In the genomic region with DNA sequence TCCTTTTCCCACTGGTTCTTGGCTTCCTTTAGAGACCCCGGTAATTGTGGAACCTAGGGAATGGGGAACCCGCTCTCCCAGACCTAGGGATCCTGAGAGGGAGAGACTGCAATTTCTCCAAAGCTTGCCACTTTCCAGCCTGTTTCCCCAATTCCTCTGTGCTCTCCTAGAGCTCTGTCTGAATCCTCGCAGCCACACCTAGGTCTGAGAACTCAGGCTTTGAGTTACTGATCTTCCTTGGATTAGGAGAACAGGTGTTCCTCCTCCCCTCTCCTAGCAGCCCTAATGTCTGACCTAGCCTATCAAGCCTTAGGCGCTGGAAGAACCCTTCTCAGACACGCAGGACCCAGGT, we compare ENCODE assay signal across 7 cellular contexts. TPM values are rescaled to one million over a fixed set of nuclear protein-coding genes. Genes with fewer than 3 reads are reported as not detected.
DNase-seq lines count a peak whose midpoint lies in the region; ATAC-seq and TF ChIP-seq lines count a peak whose summit lies in the region.

No MANE protein-coding gene starts in this region.

- no peaks in the 10 kb centered on the region for H3K9me3 ChIP-seq in OCI-LY1 (ENCODE audit: low read length)
- no peaks in the 10 kb centered on the region for H3K9me3 ChIP-seq in endodermal cell (ENCODE audit: control insufficient read depth, low read length)

- peaks cover 7% of the 10 kb centered on the region for H3F3A ChIP-seq in GM23338 (replicated peaks; ENCODE audit: low read depth)
- H3F3A ChIP-seq in OCI-LY1 (ENCODE audit: insufficient read depth, low read length) = no peaks in the 10 kb centered on the region

- 46% methylated on average over 5 of the region's 5 CpGs; no CpG with 5 or more reads in 1 of the 2 experiments for WGBS in endodermal cell (ENCODE audit: insufficient coverage in 1 of 2, insufficient read length in 1 of 2), 2 experiments

- DNase-seq in GM23338 (ENCODE audit: low spot score) = no peak
- DNase-seq in endodermal cell = no peak
- no peak for DNase-seq in COLO668 (lab: John Stamatoyannopoulos, UW; ENCODE audit: unreplicated experiment)
- no peak for DNase-seq in H4 (ENCODE audit: low spot score)

- H3K9ac ChIP-seq in OCI-LY1 (ENCODE audit: low read length) (no peak overlapping the region), endodermal cell (ENCODE audit: extremely low read depth, low read length, poor library complexity, severe bottlenecking) (no peak overlapping the region), rectal smooth muscle tissue (ENCODE audit: low read length) (no peak overlapping the region)

- H4K20me1 ChIP-seq in GM23338 (replicated peaks; ENCODE audit: insufficient read depth) (0 out of 2 replicates have a peak, but pooled peaks cover 8% of the 10 kb centered on the region), OCI-LY1 (ENCODE audit: insufficient read depth, low read length) (no peaks in the 10 kb centered on the region)

- H3K36me3 ChIP-seq in GM23338 (ENCODE audit: insufficient read depth) (peaks cover 3% of the 10 kb centered on the region; the same call in 1 of the 2 replicates), OCI-LY1 (ENCODE audit: insufficient read depth, low read length) (no peaks in the 10 kb centered on the region), endodermal cell (ENCODE audit: control insufficient read depth, insufficient read depth, low read length) (no peaks in the 10 kb centered on the region), rectal smooth muscle tissue (ENCODE audit: control insufficient read depth, insufficient read depth, low read length) (no peaks in the 10 kb centered on the region)

- H3K27ac Mint-ChIP-seq in GM23338 (no peak overlapping the region), endodermal cell (no peak overlapping the region)

- H3K4me2 ChIP-seq in GM23338 (peak overlapping the region; percentile 86), OCI-LY1 (ENCODE audit: low read length) (peak overlapping the region; percentile 59; the same call in 1 of the 2 replicates)

- H3K27me3 Mint-ChIP-seq in GM23338 (ENCODE audit: insufficient read depth, low read depth, poor library complexity) (peaks cover 92% of the 10 kb centered on the region), endodermal cell (ENCODE audit: insufficient read depth) (peaks cover 100% of the 10 kb centered on the region)

- peaks cover 7% of the 10 kb centered on the region; the same call in 2 of the 3 replicates for H3K36me3 Mint-ChIP-seq in GM23338 (ENCODE audit: low read depth)
- H3K36me3 Mint-ChIP-seq in endodermal cell (ENCODE audit: low read depth) = peaks cover under 1% of the 10 kb centered on the region

- no peaks in the 10 kb centered on the region for H3K79me2 ChIP-seq in GM23338 (replicated peaks; ENCODE audit: insufficient read depth)
- H3K79me2 ChIP-seq in OCI-LY1 (ENCODE audit: insufficient read depth, low read length) = no peaks in the 10 kb centered on the region

- H3K4me1 Mint-ChIP-seq in GM23338 (peaks cover 42% of the 10 kb centered on the region), endodermal cell (peaks cover 40% of the 10 kb centered on the region)

- ATAC-seq in GM23338 = peak; percentile 0; the same call in 2 of the 3 replicates
- no peak for ATAC-seq in GM19023 (IDR thresholded peaks at IDR 0.05; ENCODE audit: unreplicated experiment)

- H3K4me1 ChIP-seq in GM23338 (ENCODE audit: insufficient read depth) (peaks cover 40% of the 10 kb centered on the region), OCI-LY1 (ENCODE audit: insufficient read depth, low read length, severe bottlenecking) (peaks cover 14% of the 10 kb centered on the region), endodermal cell (ENCODE audit: control insufficient read depth, insufficient read depth, low read length) (peaks cover 28% of the 10 kb centered on the region), rectal smooth muscle tissue (ENCODE audit: control insufficient read depth, insufficient read depth, low read length) (peaks cover 4% of the 10 kb centered on the region)

- H3K9me3 Mint-ChIP-seq in GM23338 = no peaks in the 10 kb centered on the region; the same call in 2 of the 3 replicates
- H3K9me3 Mint-ChIP-seq in endodermal cell = no peaks in the 10 kb centered on the region

- no peak overlapping the region; the same call in 1 of the 2 replicates for H2AFZ ChIP-seq in GM23338
- no peak overlapping the region for H2AFZ ChIP-seq in OCI-LY1 (ENCODE audit: low read length)

- H3K27ac ChIP-seq in GM23338 (ENCODE audit: low read depth) = no peak overlapping the region
- no peak overlapping the region for H3K27ac ChIP-seq in OCI-LY1 (ENCODE audit: low read depth, low read length, poor library complexity, severe bottlenecking)
- no peak overlapping the region for H3K27ac ChIP-seq in endodermal cell (ENCODE audit: low read depth, low read length)
- H3K27ac ChIP-seq in rectal smooth muscle tissue (ENCODE audit: low read depth, low read length) = no peak overlapping the region

- peak overlapping the region; percentile 74 for H3K4me3 Mint-ChIP-seq in GM23338
- peak overlapping the region; percentile 49 for H3K4me3 Mint-ChIP-seq in endodermal cell

- H3K9me2 ChIP-seq in GM23338 (ENCODE audit: insufficient read depth) (no peaks in the 10 kb centered on the region), OCI-LY1 (ENCODE audit: low read depth, low read length) (no peaks in the 10 kb centered on the region)

- TF ChIP-seq CTCF in GM23338 (conservative IDR thresholded peaks at IDR 0.05; ENCODE audit: low read depth in 2 of 2) (no peak), OCI-LY1 (IDR thresholded peaks at IDR 0.05; ENCODE audit: low read length) (no peak), endodermal cell (conservative IDR thresholded peaks at IDR 0.05) (peak; percentile 46)

- H3K4me3 ChIP-seq in GM23338 (peak overlapping the region; percentile 86), OCI-LY1 (ENCODE audit: low read depth, low read length, poor library complexity, severe bottlenecking) (no peak overlapping the region), endodermal cell (ENCODE audit: low read length) (no peak overlapping the region), rectal smooth muscle tissue (ENCODE audit: low read length) (peak overlapping the region; percentile 72)

- H3K27me3 ChIP-seq in GM23338 (ENCODE audit: insufficient read depth) = peaks cover 91% of the 10 kb centered on the region
- H3K27me3 ChIP-seq in OCI-LY1 (ENCODE audit: insufficient read depth, low read length) = no peaks in the 10 kb centered on the region
- H3K27me3 ChIP-seq in endodermal cell (ENCODE audit: control insufficient read depth, insufficient read depth, low read length, poor library complexity, severe bottlenecking) = peaks cover 97% of the 10 kb centered on the region
- H3K27me3 ChIP-seq in rectal smooth muscle tissue (ENCODE audit: control insufficient read depth, insufficient read depth, low read length) = peaks cover 5% of the 10 kb centered on the region

TF ChIP-seq in GM23338, 12 proteins besides CTCF, POLR2A, EP300 and RAD21:
- no peak for TF ChIP-seq POLR2AphosphoS5 (IDR thresholded peaks at IDR 0.05; ENCODE audit: low read depth)
- TF ChIP-seq JUNB (IDR thresholded peaks at IDR 0.05; ENCODE audit: unreplicated experiment) = no peak
- TF ChIP-seq NANOG (IDR thresholded peaks at IDR 0.05; ENCODE audit: borderline replicate concordance) = no peak
- TF ChIP-seq, protein P1, sequence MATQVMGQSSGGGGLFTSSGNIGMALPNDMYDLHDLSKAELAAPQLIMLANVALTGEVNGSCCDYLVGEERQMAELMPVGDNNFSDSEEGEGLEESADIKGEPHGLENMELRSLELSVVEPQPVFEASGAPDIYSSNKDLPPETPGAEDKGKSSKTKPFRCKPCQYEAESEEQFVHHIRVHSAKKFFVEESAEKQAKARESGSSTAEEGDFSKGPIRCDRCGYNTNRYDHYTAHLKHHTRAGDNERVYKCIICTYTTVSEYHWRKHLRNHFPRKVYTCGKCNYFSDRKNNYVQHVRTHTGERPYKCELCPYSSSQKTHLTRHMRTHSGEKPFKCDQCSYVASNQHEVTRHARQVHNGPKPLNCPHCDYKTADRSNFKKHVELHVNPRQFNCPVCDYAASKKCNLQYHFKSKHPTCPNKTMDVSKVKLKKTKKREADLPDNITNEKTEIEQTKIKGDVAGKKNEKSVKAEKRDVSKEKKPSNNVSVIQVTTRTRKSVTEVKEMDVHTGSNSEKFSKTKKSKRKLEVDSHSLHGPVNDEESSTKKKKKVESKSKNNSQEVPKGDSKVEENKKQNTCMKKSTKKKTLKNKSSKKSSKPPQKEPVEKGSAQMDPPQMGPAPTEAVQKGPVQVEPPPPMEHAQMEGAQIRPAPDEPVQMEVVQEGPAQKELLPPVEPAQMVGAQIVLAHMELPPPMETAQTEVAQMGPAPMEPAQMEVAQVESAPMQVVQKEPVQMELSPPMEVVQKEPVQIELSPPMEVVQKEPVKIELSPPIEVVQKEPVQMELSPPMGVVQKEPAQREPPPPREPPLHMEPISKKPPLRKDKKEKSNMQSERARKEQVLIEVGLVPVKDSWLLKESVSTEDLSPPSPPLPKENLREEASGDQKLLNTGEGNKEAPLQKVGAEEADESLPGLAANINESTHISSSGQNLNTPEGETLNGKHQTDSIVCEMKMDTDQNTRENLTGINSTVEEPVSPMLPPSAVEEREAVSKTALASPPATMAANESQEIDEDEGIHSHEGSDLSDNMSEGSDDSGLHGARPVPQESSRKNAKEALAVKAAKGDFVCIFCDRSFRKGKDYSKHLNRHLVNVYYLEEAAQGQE (IDR thresholded peaks at IDR 0.05; ENCODE audit: unreplicated experiment) = no peak
TF ChIP-seq in GM23338: peak in this region for 0.

RNA-seq across cellular contexts. Expression of a gene that starts 20.0 kb away (rescaled TPM):
- total RNA-seq in GM23338 (2014; rRNA removed; shearing (Covaris generic)) = 1.3 and 1.9 TPM in 2 replicates
- polyA plus RNA-seq in GM23338 (2016; fragmentation: Nextera tagmentation; extraction: Ambion mirVana) = 0.26 and 0.74 TPM in 2 replicates
- total RNA-seq in endodermal cell = under 1 TPM in 1 of 2 donors, not detected in 1; 0.13 TPM
- 25.0 TPM for polyA plus RNA-seq in endodermal cell (2013, experiment 1 of 2)
- 23.5 TPM for polyA plus RNA-seq in endodermal cell (2013, experiment 2 of 2)
- not detected in 2 replicates for total RNA-seq in H4 (2014; rRNA removed; shearing (Covaris generic))

RNA-seq across cellular contexts. Expression of a gene that starts 36.9 kb away (rescaled TPM):
- total RNA-seq in GM23338 (2014; rRNA removed; shearing (Covaris generic)) = 5.8 and 6.7 TPM in 2 replicates
- polyA plus RNA-seq in GM23338 (2016; fragmentation: Nextera tagmentation; extraction: Ambion mirVana) = 2.9 TPM in 2 replicates
- total RNA-seq in endodermal cell = 10 to 100 TPM in 1 of 2 donors, 1 to 10 TPM in 1; 9.0 to 13.6 TPM
- 14.0 TPM for polyA plus RNA-seq in endodermal cell (2013, experiment 1 of 2)
- polyA plus RNA-seq in endodermal cell (2013, experiment 2 of 2) = 13.4 TPM
- 0.31 and 0.33 TPM in 2 replicates for total RNA-seq in H4 (2014; rRNA removed; shearing (Covaris generic))

RNA-seq across cellular contexts. Expression of a gene that starts 46.9 kb away (rescaled TPM):
- 131 and 133 TPM in 2 replicates for total RNA-seq in GM23338 (2014; rRNA removed; shearing (Covaris generic))
- 464 and 520 TPM in 2 replicates for polyA plus RNA-seq in GM23338 (2016; fragmentation: Nextera tagmentation; extraction: Ambion mirVana)
- 100 to 1,000 TPM; 162 to 192 TPM for total RNA-seq in endodermal cell
- 196 TPM for polyA plus RNA-seq in endodermal cell (2013, experiment 1 of 2)
- polyA plus RNA-seq in endodermal cell (2013, experiment 2 of 2) = 185 TPM
- 184 and 195 TPM in 2 replicates for total RNA-seq in H4 (2014; rRNA removed; shearing (Covaris generic))

RNA-seq across cellular contexts. Expression of a gene that starts 52.9 kb away (rescaled TPM):
- 25.3 and 26.3 TPM in 2 replicates for total RNA-seq in GM23338 (2014; rRNA removed; shearing (Covaris generic))
- 9.1 and 9.9 TPM in 2 replicates for polyA plus RNA-seq in GM23338 (2016; fragmentation: Nextera tagmentation; extraction: Ambion mirVana)
- 10 to 100 TPM; 51.8 to 58.8 TPM for total RNA-seq in endodermal cell
- polyA plus RNA-seq in endodermal cell (2013, experiment 1 of 2) = 28.9 TPM
- polyA plus RNA-seq in endodermal cell (2013, experiment 2 of 2) = 22.4 TPM
- total RNA-seq in H4 (2014; rRNA removed; shearing (Covaris generic)) = 5.6 and 6.4 TPM in 2 replicates

Comparison
In these comparisons a context has a peak if more than half of its experiments do, and no peak if none do; other contexts are left out.
1. H3K4me3 ChIP-seq: peak in GM23338 (single experiment) and rectal smooth muscle tissue (single experiment); none in OCI-LY1 (single experiment) and endodermal cell (single experiment).